Comparison of ENCODE assay signal across 15 cellular contexts in genomic region chr4:158015241-158015640, GRCh38.
DNase-seq lines count a peak whose midpoint lies in the region; ATAC-seq and TF ChIP-seq lines count a peak whose summit lies in the region.
"Had no signal": no experiment of that assay in that cellular context is flagged by ENCODE, and none has a peak within 500 bp of the region (broad histone marks: within the 10 kb centered on the region; RNA-seq: fewer than 3 reads in every experiment).

No MANE protein-coding gene starts in this region.

- intact Hi-C loops in colonic mucosa (cut with DNase I): no loop called here

- no peak overlapping the region for H3K27ac Mint-ChIP-seq in osteocyte (ENCODE audit: unreplicated experiment)
- H3K27ac Mint-ChIP-seq: CD4-positive, alpha-beta T cell; stimulated activated naive CD8-positive, alpha-beta T cell treated with anti-CD3 and anti-CD28 coated beads, Interleukin-15, amount 100 ng/mL, for 72 hours had no signal

- H3K27me3 ChIP-seq in colonic mucosa: no peaks in the 10 kb centered on the region

- ATAC-seq in SK-N-SH treated with all-trans-retinoic acid at 6 μM for 48 hours (peak; percentile 87), HG02759 (IDR thresholded peaks at IDR 0.05; ENCODE audit: unreplicated experiment) (no peak)
- ATAC-seq: stimulated activated naive CD8-positive, alpha-beta T cell treated with anti-CD3 and anti-CD28 coated beads, Interleukin-15, amount 100 ng/mL, for 72 hours had no signal

- no peaks in the 10 kb centered on the region for H3K27me3 Mint-ChIP-seq in osteocyte (ENCODE audit: unreplicated experiment)
- H3K27me3 Mint-ChIP-seq: CD4-positive, alpha-beta T cell; stimulated activated naive CD8-positive, alpha-beta T cell treated with anti-CD3 and anti-CD28 coated beads, Interleukin-15, amount 100 ng/mL, for 72 hours had no signal

- no peak overlapping the region for H3K27ac ChIP-seq in colonic mucosa
- H3K27ac ChIP-seq: KMS-11 had no signal

- DNase-seq in HCEC 1CT (peak; percentile 38), fibroblast of pulmonary artery (ENCODE audit: low read depth) (peak; percentile 57), renal cortical epithelial cell (ENCODE audit: low read depth) (peak; percentile 46), osteocyte (ENCODE audit: extremely low spot score, unreplicated experiment) (no peak), colonic mucosa (no peak), NOMO-1 treated with DMSO at 0.1 percent for 48 hours (lab: John Stamatoyannopoulos, UW; ENCODE audit: unreplicated experiment) (no peak)
- DNase-seq: activated CD4-positive, alpha-beta T cell treated with anti-CD3 and anti-CD28 coated beads for 1 hour; CD4-positive, alpha-beta T cell; GF-D8; NCI-H1930; stimulated activated CD4-positive, alpha-beta T cell treated with anti-CD3 and anti-CD28 coated beads, Interleukin-4, amount 100 ng/mL, for 4 hours; stimulated activated naive CD8-positive, alpha-beta T cell treated with anti-CD3 and anti-CD28 coated beads, Interleukin-15, amount 100 ng/mL, for 72 hours had no signal

- H3K9ac ChIP-seq in colonic mucosa (ENCODE audit: low read depth in 2 of 2, low read length in 2 of 2): no peak overlapping the region
- H3K9ac ChIP-seq: KMS-11 had no signal

- H3K4me1 Mint-ChIP-seq in osteocyte (ENCODE audit: unreplicated experiment): peaks cover 59% of the 10 kb centered on the region
- H3K4me1 Mint-ChIP-seq: stimulated activated naive CD8-positive, alpha-beta T cell treated with anti-CD3 and anti-CD28 coated beads, Interleukin-15, amount 100 ng/mL, for 72 hours had no signal

- H3K4me1 ChIP-seq in colonic mucosa: no peaks in the 10 kb centered on the region

- H3K4me3 Mint-ChIP-seq in osteocyte (ENCODE audit: unreplicated experiment): no peak overlapping the region
- H3K4me3 Mint-ChIP-seq: CD4-positive, alpha-beta T cell; stimulated activated naive CD8-positive, alpha-beta T cell treated with anti-CD3 and anti-CD28 coated beads, Interleukin-15, amount 100 ng/mL, for 72 hours had no signal

- H3K36me3 ChIP-seq in colonic mucosa: no peaks in the 10 kb centered on the region

- TF ChIP-seq CTCF in fibroblast of pulmonary artery (IDR thresholded peaks at IDR 0.05; ENCODE audit: low read length, missing control alignments) (no peak), osteocyte (IDR thresholded peaks at IDR 0.05) (no peak), colonic mucosa (IDR thresholded peaks at IDR 0.05) (no peak)

- H3K9me3 Mint-ChIP-seq in osteocyte (ENCODE audit: unreplicated experiment): peaks cover 12% of the 10 kb centered on the region
- H3K9me3 Mint-ChIP-seq: CD4-positive, alpha-beta T cell; stimulated activated naive CD8-positive, alpha-beta T cell treated with anti-CD3 and anti-CD28 coated beads, Interleukin-15, amount 100 ng/mL, for 72 hours had no signal

- H3K4me3 ChIP-seq in fibroblast of pulmonary artery (replicated peaks; ENCODE audit: low read depth, low read length) (no peak overlapping the region), colonic mucosa (no peak overlapping the region)

- H3K36me3 Mint-ChIP-seq in osteocyte (ENCODE audit: unreplicated experiment): peaks cover 1% of the 10 kb centered on the region

- H3K9me3 ChIP-seq in colonic mucosa: no peaks in the 10 kb centered on the region

TF ChIP-seq in SK-N-SH treated with all-trans-retinoic acid at 6 μM for 48 hours, 23 proteins besides CTCF, POLR2A, EP300 and RAD21:
- TF ChIP-seq, protein P1, sequence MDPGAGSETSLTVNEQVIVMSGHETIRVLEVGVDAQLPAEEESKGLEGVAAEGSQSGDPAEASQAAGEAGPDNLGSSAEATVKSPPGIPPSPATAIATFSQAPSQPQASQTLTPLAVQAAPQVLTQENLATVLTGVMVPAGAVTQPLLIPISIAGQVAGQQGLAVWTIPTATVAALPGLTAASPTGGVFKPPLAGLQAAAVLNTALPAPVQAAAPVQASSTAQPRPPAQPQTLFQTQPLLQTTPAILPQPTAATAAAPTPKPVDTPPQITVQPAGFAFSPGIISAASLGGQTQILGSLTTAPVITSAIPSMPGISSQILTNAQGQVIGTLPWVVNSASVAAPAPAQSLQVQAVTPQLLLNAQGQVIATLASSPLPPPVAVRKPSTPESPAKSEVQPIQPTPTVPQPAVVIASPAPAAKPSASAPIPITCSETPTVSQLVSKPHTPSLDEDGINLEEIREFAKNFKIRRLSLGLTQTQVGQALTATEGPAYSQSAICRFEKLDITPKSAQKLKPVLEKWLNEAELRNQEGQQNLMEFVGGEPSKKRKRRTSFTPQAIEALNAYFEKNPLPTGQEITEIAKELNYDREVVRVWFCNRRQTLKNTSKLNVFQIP (CRISPR knock-in tag; IDR thresholded peaks at IDR 0.05; ENCODE audit: borderline replicate concordance, low read depth): no peak
- TF ChIP-seq ISL1 (CRISPR knock-in tag; IDR thresholded peaks at IDR 0.05): peak; percentile 29; the same call in 1 of the 2 replicates

Comparison
In these comparisons a context has a peak if more than half of its experiments do, and no peak if none do; other contexts are left out.
1. DNase-seq: peak in HCEC 1CT (single experiment), fibroblast of pulmonary artery (single experiment) and renal cortical epithelial cell (single experiment); none in osteocyte (single experiment), colonic mucosa (single experiment) and NOMO-1 treated with DMSO at 0.1 percent for 48 hours (single experiment).